ENCODE assay signal across 26 cellular contexts in the genomic region with DNA sequence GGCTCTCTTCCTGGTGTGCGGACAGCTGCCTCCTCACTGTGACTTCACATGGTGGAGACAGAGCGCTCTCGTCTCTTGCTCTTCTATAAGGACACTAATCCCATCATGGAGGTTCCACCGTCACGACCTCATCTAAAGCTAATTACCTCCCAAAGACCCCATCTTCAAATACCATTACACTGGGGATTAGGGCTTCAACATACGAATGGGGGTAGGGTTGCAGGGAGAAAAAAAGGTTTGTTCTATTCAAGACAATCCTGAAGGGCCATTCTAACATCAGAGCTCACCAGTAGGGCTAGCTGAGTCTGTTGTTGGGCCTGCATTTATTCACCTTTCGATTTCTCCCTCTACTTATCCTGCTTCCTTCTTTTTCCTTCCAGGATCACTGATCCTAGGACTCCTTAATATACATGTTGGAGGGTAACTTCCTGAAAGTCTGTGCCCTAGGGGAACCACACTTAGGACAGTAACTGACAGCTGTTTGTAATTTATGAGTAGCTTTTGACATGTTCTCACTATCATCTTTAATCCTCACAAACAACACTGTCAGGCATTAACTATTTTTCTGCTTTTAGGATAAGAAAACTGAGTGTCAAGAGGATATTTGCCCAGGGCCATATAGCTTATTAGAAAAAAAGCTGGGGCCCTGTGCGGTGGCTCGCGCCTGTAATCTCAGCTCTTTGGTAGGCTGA. TPM values are rescaled to one million over a fixed set of nuclear protein-coding genes. Genes with fewer than 3 reads are reported as not detected.
DNase-seq lines count a peak whose midpoint lies in the region; FAIRE-seq and TF ChIP-seq lines count a peak whose summit lies in the region.
"Had no signal": no experiment of that assay in that cellular context is flagged by ENCODE, and none has a peak within 500 bp of the region (broad histone marks: within the 10 kb centered on the region; RNA-seq: fewer than 3 reads in every experiment).

No MANE protein-coding gene starts in this region.

- 82 to 90% methylated on average over 10 of the region's 10 CpGs for WGBS in testis, 2 donors

- H3K4me3 ChIP-seq in dorsolateral prefrontal cortex, result peak overlapping the region in 5 of 59 donors; percentile 20 to 44 (median 27)
- H3K4me3 ChIP-seq in testis, result no peak overlapping the region
- H3K4me3 ChIP-seq: left lung, psoas muscle had no signal

- no peaks in the 10 kb centered on the region for H3K27me3 ChIP-seq in dorsolateral prefrontal cortex
- H3K27me3 ChIP-seq in testis, result no peaks in the 10 kb centered on the region
- H3K27me3 ChIP-seq: left lung had no signal

- no peak overlapping the region for H3K4me3 Mint-ChIP-seq in activated CD4-positive, alpha-beta memory T cell treated with anti-CD3 and anti-CD28 coated beads for 36 hours
- H3K4me3 Mint-ChIP-seq: activated B cell treated with CpG ODN at 0.5 μM for 24 hours; activated CD8-positive, alpha-beta memory T cell treated with anti-CD3 and anti-CD28 coated beads, Interleukin-2, amount 10 ng/mL, durations not matched to agents 7 days and 5 days; activated T-cell treated with anti-CD3 and anti-CD28 coated beads, Interleukin-2, amount 50 U/mL, for 4 hours; central memory CD8-positive, alpha-beta T cell; stimulated activated memory B cell treated with anti-CD40 and anti-IgM and Interleukin-4, amounts not matched to agents 10 μg/mL and 1 μg/mL and 100 μg/mL, for 72 hours; T-cell had no signal

- FAIRE-seq in GM12892 (lab: Jason Lieb, UNC), result no peak
- FAIRE-seq: islet of Langerhans, urothelium cell line had no signal

- no peaks in the 10 kb centered on the region for H3K9me3 Mint-ChIP-seq in activated CD4-positive, alpha-beta memory T cell treated with anti-CD3 and anti-CD28 coated beads for 36 hours
- H3K9me3 Mint-ChIP-seq: activated B cell treated with CpG ODN at 0.5 μM for 24 hours; activated T-cell treated with anti-CD3 and anti-CD28 coated beads, Interleukin-2, amount 50 U/mL, for 4 hours; central memory CD8-positive, alpha-beta T cell; stimulated activated memory B cell treated with anti-CD40 and anti-IgM and Interleukin-4, amounts not matched to agents 10 μg/mL and 1 μg/mL and 100 μg/mL, for 72 hours; T-cell had no signal

- no peaks in the 10 kb centered on the region for H3K9me3 ChIP-seq in testis
- H3K9me3 ChIP-seq: left lung, psoas muscle had no signal

- peaks cover 3% of the 10 kb centered on the region for H3K27me3 Mint-ChIP-seq in activated CD4-positive, alpha-beta memory T cell treated with anti-CD3 and anti-CD28 coated beads for 36 hours

- CTCF ChIA-PET in activated CD4-positive, alpha-beta memory T cell treated with anti-CD3 and anti-CD28 coated beads for 36 hours (lab: Charles Lee), result no interaction called here

- no peaks in the 10 kb centered on the region for H3K36me3 Mint-ChIP-seq in activated CD4-positive, alpha-beta memory T cell treated with anti-CD3 and anti-CD28 coated beads for 36 hours
- H3K36me3 Mint-ChIP-seq: activated CD8-positive, alpha-beta memory T cell treated with anti-CD3 and anti-CD28 coated beads, Interleukin-2, amount 10 ng/mL, durations not matched to agents 7 days and 5 days; stimulated activated memory B cell treated with anti-CD40 and anti-IgM and Interleukin-4, amounts not matched to agents 10 μg/mL and 1 μg/mL and 100 μg/mL, for 72 hours; T-cell had no signal

- no peak for TF ChIP-seq CTCF in dorsolateral prefrontal cortex (IDR thresholded peaks at IDR 0.05 in 54 of 56, conservative IDR thresholded peaks at IDR 0.05 in 2 of 56; ENCODE audit: low read depth in 1 of 56, partially characterized antibody in 56 of 56)
- TF ChIP-seq CTCF in testis (IDR thresholded peaks at IDR 0.05), result no peak

- POLR2A ChIA-PET in activated CD4-positive, alpha-beta memory T cell treated with anti-CD3 and anti-CD28 coated beads for 36 hours (lab: Charles Lee), result no interaction called here

- H3K36me3 ChIP-seq in testis (ENCODE audit: low read depth, missing control alignments), result no peaks in the 10 kb centered on the region
- H3K36me3 ChIP-seq: left lung had no signal

- TF ChIP-seq POLR2A in testis (IDR thresholded peaks at IDR 0.05) (no peak), GM12892 (IDR thresholded peaks at IDR 0.05; ENCODE audit: low read depth, low read length) (no peak)

- DNase-seq in NCI-H2107 treated with DMSO at 0.1 percent for 48 hours (lab: John Stamatoyannopoulos, UW; ENCODE audit: unreplicated experiment), result peak; percentile 1
- no peak for DNase-seq in NCI-H2107 (lab: John Stamatoyannopoulos, UW)
- DNase-seq in dorsolateral prefrontal cortex, result no peak
- DNase-seq in medulla oblongata (ENCODE audit: extremely low spot score), result peak; percentile 12
- DNase-seq in testis, result no peak
- no peak for DNase-seq in GM12892 (ENCODE audit: insufficient read length)
- no peak for DNase-seq in activated CD4-positive, alpha-beta memory T cell treated with anti-CD3 and anti-CD28 coated beads for 36 hours
- no peak for DNase-seq in UCSD-AML1 (lab: John Stamatoyannopoulos, UW; ENCODE audit: unreplicated experiment)
- DNase-seq: activated B cell treated with CpG ODN at 0.5 μM for 24 hours; activated CD8-positive, alpha-beta memory T cell treated with anti-CD3 and anti-CD28 coated beads, Interleukin-2, amount 10 ng/mL, durations not matched to agents 7 days and 5 days; activated gamma-delta T cell; activated T-cell treated with anti-CD3 and anti-CD28 coated beads, Interleukin-2, amount 50 U/mL, for 4 hours; COR-L47; dermis blood vessel endothelial cell; left lung; mesenchymal stem cell; MV-4-11; NCI-H146; psoas muscle; RPMI8226; T-cell had no signal

- intact Hi-C loops in dorsolateral prefrontal cortex (cut with DNase I) (loop anchor here (2.0 to 5.0 kb wide), 2 partner anchors 47 to 91 kb away; no protein-coding TSS in a partner anchor), testis (cut with DNase I; ENCODE audit: low total_unique reads) (no loop called here)
- intact Hi-C loops in activated CD4-positive, alpha-beta memory T cell treated with anti-CD3 and anti-CD28 coated beads for 36 hours (cut with micrococcal nuclease), result no loop called here

- H3K27ac Mint-ChIP-seq in activated CD4-positive, alpha-beta memory T cell treated with anti-CD3 and anti-CD28 coated beads for 36 hours, result no peak overlapping the region
- H3K27ac Mint-ChIP-seq: activated B cell treated with CpG ODN at 0.5 μM for 24 hours; activated CD8-positive, alpha-beta memory T cell treated with anti-CD3 and anti-CD28 coated beads, Interleukin-2, amount 10 ng/mL, durations not matched to agents 7 days and 5 days; stimulated activated memory B cell treated with anti-CD40 and anti-IgM and Interleukin-4, amounts not matched to agents 10 μg/mL and 1 μg/mL and 100 μg/mL, for 72 hours; T-cell had no signal

- peak overlapping the region; percentile 56 to 99 (median 92) for H3K27ac ChIP-seq in dorsolateral prefrontal cortex
- peak overlapping the region; percentile 72 to 83 for H3K27ac ChIP-seq in testis
- H3K27ac ChIP-seq: 22Rv1, left lung, psoas muscle had no signal

- H3K4me1 Mint-ChIP-seq in activated CD4-positive, alpha-beta memory T cell treated with anti-CD3 and anti-CD28 coated beads for 36 hours (ENCODE audit: low read depth), result no peaks in the 10 kb centered on the region
- H3K4me1 Mint-ChIP-seq: activated B cell treated with CpG ODN at 0.5 μM for 24 hours; activated CD8-positive, alpha-beta memory T cell treated with anti-CD3 and anti-CD28 coated beads, Interleukin-2, amount 10 ng/mL, durations not matched to agents 7 days and 5 days; central memory CD8-positive, alpha-beta T cell; stimulated activated memory B cell treated with anti-CD40 and anti-IgM and Interleukin-4, amounts not matched to agents 10 μg/mL and 1 μg/mL and 100 μg/mL, for 72 hours; T-cell had no signal

- H3K4me1 ChIP-seq in testis, result peaks cover 8% of the 10 kb centered on the region
- H3K4me1 ChIP-seq: left lung, psoas muscle had no signal

RNA-seq across cellular contexts. Expression of a gene that starts 18.8 kb away (rescaled TPM):
- total RNA-seq in dorsolateral prefrontal cortex (10 to 100 TPM in 119 of 120 experiments, 1 to 10 TPM in 1; 9.9 to 19.8 (median 13.9) TPM), testis (10 to 100 TPM; 28.1 to 29.9 TPM)
- 19.0 TPM for polyA plus RNA-seq in testis (ENCODE audit: insufficient read depth, low read depth, low replicate concordance)
- polyA plus RNA-seq in GM12892 (2012; ENCODE audit: missing spikeins), result 18.5 TPM
- total RNA-seq in activated CD4-positive, alpha-beta memory T cell treated with anti-CD3 and anti-CD28 coated beads for 36 hours, result 10 to 100 TPM; 25.4 to 26.0 TPM

Comparison
In these comparisons a context has a peak if more than half of its experiments do, and no peak if none do; other contexts are left out.
1. DNase-seq: peak in NCI-H2107 treated with DMSO at 0.1 percent for 48 hours (single experiment) and medulla oblongata (single experiment); none in NCI-H2107 (single experiment), dorsolateral prefrontal cortex (0 of 10), testis (single experiment), GM12892 (single experiment), activated CD4-positive, alpha-beta memory T cell treated with anti-CD3 and anti-CD28 coated beads for 36 hours (single experiment) and UCSD-AML1 (single experiment).
2. intact Hi-C loops: an anchor here in dorsolateral prefrontal cortex (2.0 to 5.0 kb wide); none called in testis and activated CD4-positive, alpha-beta memory T cell treated with anti-CD3 and anti-CD28 coated beads for 36 hours.